In the genomic region with DNA sequence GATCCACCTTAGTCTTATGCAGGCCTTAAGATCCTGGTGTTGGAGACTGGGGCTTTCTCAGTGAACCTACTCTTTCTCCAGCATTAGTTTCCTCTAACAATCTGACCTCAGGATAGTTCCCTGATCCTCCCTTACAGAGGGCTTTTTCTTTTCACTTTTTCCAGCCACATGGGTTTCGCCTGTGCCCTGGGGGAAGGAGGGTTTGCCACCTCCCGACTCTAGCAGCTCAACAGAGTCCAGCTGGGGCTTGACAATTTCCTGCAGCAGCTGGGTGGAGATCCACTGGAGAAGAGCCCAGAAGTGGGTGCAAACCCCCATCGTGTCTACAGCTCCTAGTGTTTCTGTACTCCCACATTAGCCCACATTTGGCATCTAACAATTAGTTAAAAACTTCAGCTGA, we compare ENCODE assay signal across 23 cellular contexts. TPM values are rescaled to one million over a fixed set of nuclear protein-coding genes. Genes with fewer than 3 reads are reported as not detected.
DNase-seq lines count a peak whose midpoint lies in the region; ATAC-seq and TF ChIP-seq lines count a peak whose summit lies in the region.
"Had no signal": no experiment of that assay in that cellular context is flagged by ENCODE, and none has a peak within 500 bp of the region (broad histone marks: within the 10 kb centered on the region; RNA-seq: fewer than 3 reads in every experiment).

No MANE protein-coding gene starts in this region.

- CTCF ChIA-PET in activated B cell treated with CpG ODN at 0.5 μM for 24 hours (lab: Charles Lee), result interaction anchor here (1.2 to 1.4 kb wide), 2 partner anchors 12 to 19 kb away, joined by 3 to 5 read pairs; no protein-coding TSS in a partner anchor

- POLR2A ChIA-PET in activated B cell treated with CpG ODN at 0.5 μM for 24 hours (lab: Charles Lee), result interaction anchor here (0.7 kb wide), 1 partner anchor 13 kb away, joined by 3 read pairs; no protein-coding TSS in a partner anchor

- no peaks in the 10 kb centered on the region for H3K27me3 ChIP-seq in right atrium auricular region
- H3K27me3 ChIP-seq in muscle layer of colon (ENCODE audit: control insufficient read depth in 1 of 2, insufficient read depth in 2 of 2, low read length in 2 of 2), result no peaks in the 10 kb centered on the region
- H3K27me3 ChIP-seq in ascending aorta, result no peaks in the 10 kb centered on the region
- H3K27me3 ChIP-seq in prostate gland (replicated peaks; ENCODE audit: insufficient read depth), result no peaks in the 10 kb centered on the region

- H3K4me3 ChIP-seq in right atrium auricular region, result no peak overlapping the region
- H3K4me3 ChIP-seq in muscle layer of colon (ENCODE audit: low read depth in 1 of 2, low read length in 2 of 2), result no peak overlapping the region
- H3K4me3 ChIP-seq in ascending aorta, result no peak overlapping the region
- no peak overlapping the region for H3K4me3 ChIP-seq in prostate gland
- H3K4me3 ChIP-seq: PC-9 had no signal

- H3K36me3 Mint-ChIP-seq in activated B cell treated with CpG ODN at 0.5 μM for 24 hours (ENCODE audit: low read depth), result no peaks in the 10 kb centered on the region

- H3K4me1 ChIP-seq in right atrium auricular region (peaks cover 0 to 29% of the 10 kb centered on the region in 2 donors), muscle layer of colon (ENCODE audit: insufficient read depth, low read length) (peaks cover 23% of the 10 kb centered on the region), ascending aorta (peaks cover 0 to 2% of the 10 kb centered on the region in 2 donors), prostate gland (replicated peaks) (no peaks in the 10 kb centered on the region)

- H3K9me3 Mint-ChIP-seq in activated B cell treated with CpG ODN at 0.5 μM for 24 hours, result no peaks in the 10 kb centered on the region

- TF ChIP-seq POLR2A in prostate gland (IDR thresholded peaks at IDR 0.05), result no peak

- peak; percentile 26 for ATAC-seq in Right ventricle myocardium superior (ENCODE audit: poor library complexity)
- ATAC-seq in activated B cell treated with CpG ODN at 0.5 μM for 24 hours (ENCODE audit: low read depth), result no peak
- ATAC-seq: HepG2 had no signal

- H3K27me3 Mint-ChIP-seq in activated B cell treated with CpG ODN at 0.5 μM for 24 hours, result no peaks in the 10 kb centered on the region

- no peaks in the 10 kb centered on the region for H3K9me3 ChIP-seq in right atrium auricular region
- no peaks in the 10 kb centered on the region for H3K9me3 ChIP-seq in muscle layer of colon (ENCODE audit: low read length)
- H3K9me3 ChIP-seq in ascending aorta, result no peaks in the 10 kb centered on the region
- no peaks in the 10 kb centered on the region for H3K9me3 ChIP-seq in prostate gland
- H3K9me3 ChIP-seq: SK-N-SH had no signal

- intact Hi-C loops in Right ventricle myocardium superior (cut with DNase I), result no loop called here
- intact Hi-C loops in activated B cell treated with CpG ODN at 0.5 μM for 24 hours (cut with micrococcal nuclease), result loop anchor here (5.0 kb wide), 1 partner anchor 41 kb away; no protein-coding TSS in a partner anchor
- intact Hi-C loops in ascending aorta (cut with DNase I), result no loop called here
- intact Hi-C loops in prostate gland (cut with DNase I), result no loop called here

- H3K9ac ChIP-seq in muscle layer of colon (ENCODE audit: low read length), result no peak overlapping the region
- H3K9ac ChIP-seq: KMS-11, SK-N-SH had no signal

- no peak overlapping the region for H3K4me3 Mint-ChIP-seq in activated B cell treated with CpG ODN at 0.5 μM for 24 hours
- H3K4me3 Mint-ChIP-seq: HFFc6 had no signal

- no peaks in the 10 kb centered on the region for H3K36me3 ChIP-seq in right atrium auricular region
- no peaks in the 10 kb centered on the region for H3K36me3 ChIP-seq in muscle layer of colon (ENCODE audit: insufficient read depth, low read length)
- no peaks in the 10 kb centered on the region for H3K36me3 ChIP-seq in ascending aorta
- no peaks in the 10 kb centered on the region for H3K36me3 ChIP-seq in prostate gland

- DNase-seq in Right ventricle myocardium superior (no peak), right atrium auricular region (ENCODE audit: low spot score) (no peak), activated B cell treated with CpG ODN at 0.5 μM for 24 hours (no peak), ascending aorta (ENCODE audit: low spot score in 2 of 2) (no peak), SHP77 treated with DMSO at 0.1 percent for 48 hours (lab: John Stamatoyannopoulos, UW) (no peak), prostate gland (ENCODE audit: low spot score) (no peak)
- DNase-seq in activated naive CD4-positive, alpha-beta T cell treated with anti-CD3 and anti-CD28 coated beads, Interleukin-2, amount 50 U/mL, for 16 hours, result no peak
- DNase-seq: C1 segment of cervical spinal cord, DMS153, EL, HFFc6, NCI-H1436, NCI-H2029 treated with DMSO at 0.1 percent for 48 hours, NCI-H2171 treated with DMSO at 0.1 percent for 48 hours, NCI-H446 treated with DMSO at 0.1 percent for 48 hours, NCI-H748 treated with DMSO at 0.1 percent for 48 hours, PC-9, SK-N-SH had no signal

- TF ChIP-seq CTCF in right atrium auricular region (IDR thresholded peaks at IDR 0.05) (no peak), activated B cell treated with CpG ODN at 0.5 μM for 24 hours (IDR thresholded peaks at IDR 0.05) (no peak), ascending aorta (IDR thresholded peaks at IDR 0.05) (no peak), prostate gland (IDR thresholded peaks at IDR 0.05) (no peak)

- 42% methylated on average over 3 of the region's 3 CpGs for WGBS in prostate gland

- H3K27ac Mint-ChIP-seq in activated B cell treated with CpG ODN at 0.5 μM for 24 hours, result peak overlapping the region; percentile 84
- H3K27ac Mint-ChIP-seq: HFFc6 had no signal

- H3K4me1 Mint-ChIP-seq in activated B cell treated with CpG ODN at 0.5 μM for 24 hours, result peaks cover 39% of the 10 kb centered on the region

- H3K27ac ChIP-seq in right atrium auricular region (peak overlapping the region in 1 of 2 donors; percentile 23), muscle layer of colon (ENCODE audit: low read depth, low read length) (peak overlapping the region; percentile 69), ascending aorta (no peak overlapping the region), prostate gland (no peak overlapping the region)
- H3K27ac ChIP-seq: KMS-11, PC-9 had no signal

RNA-seq across cellular contexts. Expression of a gene that starts 7.6 kb away (rescaled TPM):
- total RNA-seq in Right ventricle myocardium superior, result not detected
- total RNA-seq in right atrium auricular region, result not detected
- not detected in 2 replicates for total RNA-seq in activated B cell treated with CpG ODN at 0.5 μM for 24 hours
- not detected for total RNA-seq in ascending aorta
- total RNA-seq in prostate gland, result not detected
- total RNA-seq: A172, HepG2, HFFc6, M059J, PC-9 had no signal
